In the genomic region with DNA sequence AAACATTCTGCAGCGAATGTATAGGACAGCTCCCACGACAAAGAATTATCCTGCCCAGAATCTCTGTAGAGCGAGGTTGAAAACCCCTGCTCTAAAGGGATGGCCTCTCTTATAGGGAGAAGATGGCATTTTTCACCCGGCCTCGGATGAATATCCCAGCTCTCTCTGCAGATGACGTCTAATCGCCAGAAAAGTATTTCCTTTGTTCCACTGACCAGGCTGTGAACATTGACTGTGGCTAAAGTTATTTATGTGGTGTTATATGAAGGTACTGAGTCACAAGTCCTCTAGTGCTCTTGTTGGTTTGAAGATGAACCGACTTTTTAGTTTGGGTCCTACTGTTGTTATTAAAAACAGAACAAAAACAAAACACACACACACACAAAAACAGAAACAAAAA, we compare ENCODE assay signal across 21 cellular contexts. TPM values are rescaled to one million over a fixed set of nuclear protein-coding genes. Genes with fewer than 3 reads are reported as not detected.
A peak's percentile ranks its signal among the peaks of the same experiment; 100 is the strongest.
DNase-seq lines count a peak whose midpoint lies in the region; ATAC-seq and TF ChIP-seq lines count a peak whose summit lies in the region.
"Had no signal": no experiment of that assay in that cellular context is flagged by ENCODE, and none has a peak within 500 bp of the region (broad histone marks: within the 10 kb centered on the region; RNA-seq: fewer than 3 reads in every experiment).

No MANE protein-coding gene starts in this region.

- peaks cover 28% of the 10 kb centered on the region for H3K4me1 ChIP-seq in mesodermal cell (ENCODE audit: control insufficient read depth, insufficient read depth, low read length, poor library complexity, severe bottlenecking)
- H3K4me1 ChIP-seq: Caco-2 had no signal

- no peak overlapping the region for H3K4me3 ChIP-seq in brain microvascular endothelial cell (ENCODE audit: low read depth, low read length)
- H3K4me3 ChIP-seq in mesodermal cell (ENCODE audit: extremely low read depth, insufficient read depth, low read length, poor library complexity, severe bottlenecking) = no peak overlapping the region
- H3K4me3 ChIP-seq: GM12878 had no signal

- no peaks in the 10 kb centered on the region for H3K27me3 ChIP-seq in brain microvascular endothelial cell (replicated peaks)

- H3K4me3 Mint-ChIP-seq in immature natural killer cell = no peak overlapping the region
- H3K4me3 Mint-ChIP-seq: activated B cell treated with CpG ODN at 0.5 μM for 24 hours; activated naive CD8-positive, alpha-beta T cell treated with anti-CD3 and anti-CD28 coated beads, Interleukin-2, amount 50 U/mL, for 24 hours; B cell; stimulated activated naive CD8-positive, alpha-beta T cell treated with anti-CD3 and anti-CD28 coated beads, Interleukin-15, amount 100 ng/mL, for 72 hours; T-helper 2 cell treated with Interferon-gamma antibody and Interleukin-4, amounts not matched to agents 5 μg/mL and 100 μg/mL, for 36 hours had no signal

- WGBS in mesodermal cell (ENCODE audit: insufficient coverage in 2 of 2), 2 experiments = 93 to 94% methylated on average over 7 of the region's 8 CpGs

- no peak for ATAC-seq in HG03469 (IDR thresholded peaks at IDR 0.05; ENCODE audit: unreplicated experiment)
- no peak for ATAC-seq in HG03442 (IDR thresholded peaks at IDR 0.05; ENCODE audit: unreplicated experiment)
- ATAC-seq in HG02759 (IDR thresholded peaks at IDR 0.05; ENCODE audit: unreplicated experiment) = no peak
- ATAC-seq: activated naive CD8-positive, alpha-beta T cell treated with anti-CD3 and anti-CD28 coated beads, Interleukin-2, amount 50 U/mL, for 24 hours; GM12878; stimulated activated naive CD8-positive, alpha-beta T cell treated with anti-CD3 and anti-CD28 coated beads, Interleukin-15, amount 100 ng/mL, for 72 hours had no signal

- no peaks in the 10 kb centered on the region for H3K36me3 Mint-ChIP-seq in immature natural killer cell

- in situ Hi-C loops in brain microvascular endothelial cell (cut with HindIII; ENCODE audit: low pct_ligation_motif_present, low sequenced_read_pairs) = no loop called here

- H3K9me3 Mint-ChIP-seq in immature natural killer cell = no peaks in the 10 kb centered on the region
- H3K9me3 Mint-ChIP-seq: activated B cell treated with CpG ODN at 0.5 μM for 24 hours; activated naive CD8-positive, alpha-beta T cell treated with anti-CD3 and anti-CD28 coated beads, Interleukin-2, amount 50 U/mL, for 24 hours; stimulated activated naive CD8-positive, alpha-beta T cell treated with anti-CD3 and anti-CD28 coated beads, Interleukin-15, amount 100 ng/mL, for 72 hours; T-helper 2 cell treated with Interferon-gamma antibody and Interleukin-4, amounts not matched to agents 5 μg/mL and 100 μg/mL, for 36 hours had no signal

- H3K9me3 ChIP-seq in mesodermal cell (ENCODE audit: control insufficient read depth, low read length) = no peaks in the 10 kb centered on the region
- H3K9me3 ChIP-seq: Caco-2 had no signal

- no peaks in the 10 kb centered on the region for H3K4me1 Mint-ChIP-seq in immature natural killer cell
- H3K4me1 Mint-ChIP-seq: activated B cell treated with CpG ODN at 0.5 μM for 24 hours; activated naive CD8-positive, alpha-beta T cell treated with anti-CD3 and anti-CD28 coated beads, Interleukin-2, amount 50 U/mL, for 24 hours; B cell; stimulated activated naive CD8-positive, alpha-beta T cell treated with anti-CD3 and anti-CD28 coated beads, Interleukin-15, amount 100 ng/mL, for 72 hours had no signal

- peaks cover 0 to 3% (median 3%) of the 10 kb centered on the region in 3 donors for H3K27me3 Mint-ChIP-seq in immature natural killer cell (ENCODE audit: low read depth in 3 of 3)
- H3K27me3 Mint-ChIP-seq: activated B cell treated with CpG ODN at 0.5 μM for 24 hours, B cell had no signal

- H3K36me3 ChIP-seq in brain microvascular endothelial cell (replicated peaks) (no peaks in the 10 kb centered on the region), mesodermal cell (ENCODE audit: control insufficient read depth, insufficient read depth, low read length) (peaks cover 28% of the 10 kb centered on the region)

- no peak for TF ChIP-seq CTCF in brain microvascular endothelial cell (IDR thresholded peaks at IDR 0.05; ENCODE audit: low read depth, low read length, missing control alignments)

- no peak overlapping the region for H3K27ac Mint-ChIP-seq in immature natural killer cell
- H3K27ac Mint-ChIP-seq: activated B cell treated with CpG ODN at 0.5 μM for 24 hours; activated naive CD8-positive, alpha-beta T cell treated with anti-CD3 and anti-CD28 coated beads, Interleukin-2, amount 50 U/mL, for 24 hours; B cell; stimulated activated naive CD8-positive, alpha-beta T cell treated with anti-CD3 and anti-CD28 coated beads, Interleukin-15, amount 100 ng/mL, for 72 hours; T-helper 2 cell treated with Interferon-gamma antibody and Interleukin-4, amounts not matched to agents 5 μg/mL and 100 μg/mL, for 36 hours had no signal

- DNase-seq in AG08395 (ENCODE audit: low spot score) (peak; percentile 66), HS-5 (ENCODE audit: low read depth) (peak; percentile 47), brain microvascular endothelial cell (peak; percentile 81), immature natural killer cell (no peak)
- DNase-seq: activated B cell treated with CpG ODN at 0.5 μM for 24 hours; activated naive CD8-positive, alpha-beta T cell treated with anti-CD3 and anti-CD28 coated beads, Interleukin-2, amount 50 U/mL, for 24 hours; Caco-2; central memory CD4-positive, alpha-beta T cell; effector CD8-positive, alpha-beta T cell; midbrain; NCI-H1436 treated with DMSO at 0.1 percent for 48 hours; NCI-H748 treated with DMSO at 0.1 percent for 48 hours; OCI-M1; stimulated activated naive CD8-positive, alpha-beta T cell treated with anti-CD3 and anti-CD28 coated beads, Interleukin-15, amount 100 ng/mL, for 72 hours had no signal

- H3K27ac ChIP-seq in brain microvascular endothelial cell = no peak overlapping the region
- peak overlapping the region; percentile 62 for H3K27ac ChIP-seq in mesodermal cell (ENCODE audit: low read depth, low read length, severe bottlenecking)

RNA-seq across cellular contexts. Expression of a gene that starts 17.4 kb away (rescaled TPM):
- polyA plus RNA-seq in mesodermal cell (2013, experiment 1 of 2) = 106 TPM
- 115 TPM for polyA plus RNA-seq in mesodermal cell (2013, experiment 2 of 2)
- polyA plus RNA-seq in immature natural killer cell = 10 to 100 TPM in 2 of 3 donors, 1 to 10 TPM in 1; 9.7 to 18.8 (median 16.9) TPM

Comparison
In these comparisons a context has a peak if more than half of its experiments do, and no peak if none do; other contexts are left out.
1. DNase-seq: peak in AG08395 (single experiment), HS-5 (single experiment) and brain microvascular endothelial cell (single experiment); none in immature natural killer cell (0 of 3).